Comparison of ENCODE assay signal across 30 cellular contexts in the genomic region with DNA sequence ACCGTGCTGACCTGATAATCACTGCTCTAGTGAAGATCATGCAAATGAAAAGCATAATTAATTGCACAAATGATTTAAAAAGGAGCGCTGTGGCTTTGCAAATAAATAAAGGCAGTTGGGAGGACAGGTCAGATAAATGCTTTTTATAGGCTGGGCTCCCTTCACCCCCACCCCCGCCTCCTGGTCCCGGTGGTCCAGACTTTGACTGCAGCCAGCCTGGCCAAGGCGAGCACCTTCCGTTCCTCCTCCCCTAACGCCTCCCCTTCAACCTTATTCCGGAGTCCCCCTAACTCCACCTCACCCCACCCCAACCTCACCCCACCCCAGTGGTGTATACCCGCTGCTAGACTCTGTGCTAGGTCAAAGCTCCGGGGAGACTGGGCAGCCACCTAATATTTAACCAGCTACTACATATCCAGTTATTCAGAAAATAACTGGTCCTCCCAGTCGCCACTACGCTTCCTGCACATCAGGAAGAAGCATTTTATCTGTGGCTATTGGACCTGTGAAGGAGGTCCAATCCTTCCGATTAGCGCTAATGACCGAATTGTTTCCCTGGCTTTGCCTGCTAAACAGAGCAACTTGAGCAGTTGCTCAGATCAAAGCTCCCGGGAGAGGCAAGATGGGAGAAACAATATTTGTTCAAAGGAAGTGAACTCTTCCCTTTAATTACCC. TPM values are rescaled to one million over a fixed set of nuclear protein-coding genes. Genes with fewer than 3 reads are reported as not detected.
DNase-seq lines count a peak whose midpoint lies in the region; ATAC-seq, FAIRE-seq and TF ChIP-seq lines count a peak whose summit lies in the region.
"Had no signal": no experiment of that assay in that cellular context is flagged by ENCODE, and none has a peak within 500 bp of the region (broad histone marks: within the 10 kb centered on the region; RNA-seq: fewer than 3 reads in every experiment).

No MANE protein-coding gene starts in this region.

- H3K9ac ChIP-seq in endothelial cell of umbilical vein (replicated peaks; ENCODE audit: extremely low read depth, insufficient read depth, low read length): no peak overlapping the region

- TF ChIP-seq POLR2A in endothelial cell of umbilical vein (IDR thresholded peaks at IDR 0.05; ENCODE audit: low read depth, low read length): no peak

- H3K27me3 Mint-ChIP-seq in GM23338 (ENCODE audit: insufficient read depth, low read depth, poor library complexity) (peaks cover 99% of the 10 kb centered on the region), nephron progenitor cell (ENCODE audit: low read depth, poor library complexity) (peaks cover 88% of the 10 kb centered on the region)

- peak overlapping the region; percentile 78 for H3K4me2 ChIP-seq in GM23338
- H3K4me2 ChIP-seq in endothelial cell of umbilical vein (ENCODE audit: insufficient read depth, low read length): no peak overlapping the region
- H3K4me2 ChIP-seq: PC-9 had no signal

- H3K9me3 Mint-ChIP-seq in GM23338 (peaks cover 5% of the 10 kb centered on the region; the same call in 1 of the 3 replicates), nephron progenitor cell (peaks cover 3% of the 10 kb centered on the region)
- H3K9me3 Mint-ChIP-seq: activated naive CD4-positive, alpha-beta T cell treated with anti-CD3 and anti-CD28 coated beads for 36 hours; activated T-cell treated with anti-CD3 and anti-CD28 coated beads, Interleukin-2, amount 50 U/mL, for 72 hours; T-helper 2 cell treated with Interferon-gamma antibody and Interleukin-4, amounts not matched to agents 5 μg/mL and 100 μg/mL, for 36 hours had no signal

- no peaks in the 10 kb centered on the region for H3K36me3 ChIP-seq in GM23338 (ENCODE audit: insufficient read depth)
- no peaks in the 10 kb centered on the region for H3K36me3 ChIP-seq in endothelial cell of umbilical vein (ENCODE audit: control insufficient read depth in 2 of 2, extremely low read depth in 1 of 2, insufficient read depth in 2 of 2, low read length in 2 of 2)
- H3K36me3 ChIP-seq: breast epithelium, heart left ventricle, thoracic aorta, uterus had no signal

- H3K4me1 Mint-ChIP-seq in GM23338 (peaks cover 72% of the 10 kb centered on the region), nephron progenitor cell (peaks cover 83% of the 10 kb centered on the region)

- POLR2A ChIA-PET in endothelial cell of umbilical vein (lab: Charles Lee): no interaction called here

- TF ChIP-seq CTCF in GM23338 (conservative IDR thresholded peaks at IDR 0.05; ENCODE audit: low read depth in 2 of 2) (no peak), endothelial cell of umbilical vein (IDR thresholded peaks at IDR 0.05; ENCODE audit: extremely low read depth in 1 of 2, insufficient read depth in 1 of 2, low read depth in 1 of 2, low read length in 2 of 2) (no peak), nephron progenitor cell (IDR thresholded peaks at IDR 0.05) (no peak)

- no peaks in the 10 kb centered on the region for H3K9me1 ChIP-seq in endothelial cell of umbilical vein (replicated peaks; ENCODE audit: control insufficient read depth, extremely low read depth, insufficient read depth, low read length)

- dilution Hi-C loops in endothelial cell of umbilical vein (cut with MboI; ENCODE audit: extremely low pct_ligation_motif_present, low sequenced_read_pairs): no loop called here

- intact Hi-C loops in endothelial cell of umbilical vein (cut with micrococcal nuclease): no loop called here

- H3K36me3 Mint-ChIP-seq in GM23338 (ENCODE audit: low read depth) (no peaks in the 10 kb centered on the region; the same call in 2 of the 3 replicates), nephron progenitor cell (ENCODE audit: low read depth) (no peaks in the 10 kb centered on the region)

- H3K4me1 ChIP-seq in GM23338 (ENCODE audit: insufficient read depth) (peaks cover 77% of the 10 kb centered on the region), endothelial cell of umbilical vein (ENCODE audit: control insufficient read depth, extremely low read depth, insufficient read depth, low read length) (peaks cover 24% of the 10 kb centered on the region)

- H3F3A ChIP-seq in GM23338 (replicated peaks; ENCODE audit: low read depth): peaks cover 68% of the 10 kb centered on the region

- ATAC-seq in GM23338 (no peak), GM21786 (IDR thresholded peaks at IDR 0.05; ENCODE audit: unreplicated experiment) (no peak), GM19452 (IDR thresholded peaks at IDR 0.05; ENCODE audit: unreplicated experiment) (no peak)
- ATAC-seq: activated T-cell treated with anti-CD3 and anti-CD28 coated beads, Interleukin-2, amount 50 U/mL, for 72 hours; heart left ventricle; left cardiac atrium; psoas muscle; stimulated activated naive CD8-positive, alpha-beta T cell treated with anti-CD3 and anti-CD28 coated beads, Interleukin-15, Interleukin-2, amounts not matched to agents 100 U/mL and 50 U/mL, for 24 hours had no signal

- DNase-seq in GM23338 (ENCODE audit: low spot score) (peak; percentile 57), NCI-H1930 (lab: John Stamatoyannopoulos, UW) (peak; percentile 33 to 53), endothelial cell of umbilical vein (ENCODE audit: low read depth, low spot score) (no peak), nephron progenitor cell (peak; percentile 17), cerebellum (ENCODE audit: low spot score) (no peak), NCI-H2171 (lab: John Stamatoyannopoulos, UW) (no peak)
- DNase-seq: activated CD4-positive, alpha-beta T cell treated with anti-CD3 and anti-CD28 coated beads for 4 hours; activated naive CD4-positive, alpha-beta T cell treated with anti-CD3 and anti-CD28 coated beads for 36 hours; activated T-cell treated with anti-CD3 and anti-CD28 coated beads, Interleukin-2, amount 50 U/mL, for 72 hours; C1 segment of cervical spinal cord; DND-41; effector CD8-positive, alpha-beta T cell; erythroblast; foreskin fibroblast; heart left ventricle; left cardiac atrium; mammary epithelial cell; NCI-H1092; NK-92 treated with Interleukin-12 subunit alpha and Interleukin-12 subunit beta, amount 100 ng/mL, for 24 hours; nucleus accumbens; PC-9; psoas muscle; SHP77; stimulated activated naive CD8-positive, alpha-beta T cell treated with anti-CD3 and anti-CD28 coated beads, Interleukin-15, Interleukin-2, amounts not matched to agents 100 U/mL and 50 U/mL, for 24 hours; uterus had no signal

- H3K27ac Mint-ChIP-seq in GM23338: no peak overlapping the region
- no peak overlapping the region for H3K27ac Mint-ChIP-seq in nephron progenitor cell
- H3K27ac Mint-ChIP-seq: activated naive CD4-positive, alpha-beta T cell treated with anti-CD3 and anti-CD28 coated beads for 36 hours; activated T-cell treated with anti-CD3 and anti-CD28 coated beads, Interleukin-2, amount 50 U/mL, for 72 hours; T-helper 2 cell treated with Interferon-gamma antibody and Interleukin-4, amounts not matched to agents 5 μg/mL and 100 μg/mL, for 36 hours had no signal

- H3K79me2 ChIP-seq in GM23338 (replicated peaks; ENCODE audit: insufficient read depth) (no peaks in the 10 kb centered on the region), endothelial cell of umbilical vein (ENCODE audit: control insufficient read depth, insufficient read depth, low read length) (no peaks in the 10 kb centered on the region)

- H3K4me3 ChIP-seq in GM23338: peak overlapping the region; percentile 49
- H3K4me3 ChIP-seq in endothelial cell of umbilical vein (replicated peaks in 1 of 3; ENCODE audit: insufficient read depth in 1 of 3, low read depth in 1 of 3, low read length in 3 of 3): no peak overlapping the region
- H3K4me3 ChIP-seq: breast epithelium, heart left ventricle, PC-9, psoas muscle, thoracic aorta, uterus had no signal

- H4K20me1 ChIP-seq in GM23338 (replicated peaks; ENCODE audit: insufficient read depth): peaks cover 24% of the 10 kb centered on the region
- no peaks in the 10 kb centered on the region for H4K20me1 ChIP-seq in endothelial cell of umbilical vein (replicated peaks; ENCODE audit: control insufficient read depth, extremely low read depth, insufficient read depth, low read length)

- no peak overlapping the region for H2AFZ ChIP-seq in GM23338
- H2AFZ ChIP-seq in endothelial cell of umbilical vein (ENCODE audit: low read depth, low read length): no peak overlapping the region
- H2AFZ ChIP-seq: PC-9 had no signal

- H3K4me3 Mint-ChIP-seq in GM23338 (peak overlapping the region; percentile 25; the same call in 1 of the 3 replicates), nephron progenitor cell (peak overlapping the region; percentile 82)
- H3K4me3 Mint-ChIP-seq: activated naive CD4-positive, alpha-beta T cell treated with anti-CD3 and anti-CD28 coated beads for 36 hours; T-helper 2 cell treated with Interferon-gamma antibody and Interleukin-4, amounts not matched to agents 5 μg/mL and 100 μg/mL, for 36 hours had no signal

- BruUV-seq in endothelial cell of umbilical vein (replicated peaks; lab: Mats Ljungman, UMichigan): no TSS peak

- CTCF ChIA-PET in endothelial cell of umbilical vein (lab: Charles Lee): interaction anchor here (0.8 kb wide), 1 partner anchor 10 kb away, joined by 4 read pairs; no protein-coding TSS in a partner anchor

- no peaks in the 10 kb centered on the region for H3K9me3 ChIP-seq in endothelial cell of umbilical vein (replicated peaks; ENCODE audit: control insufficient read depth, insufficient read depth, low read length)
- H3K9me3 ChIP-seq: breast epithelium, heart left ventricle, psoas muscle, thoracic aorta, uterus had no signal

- no peak for FAIRE-seq in endothelial cell of umbilical vein (lab: Jason Lieb, UNC)

- H3K27ac ChIP-seq in GM23338 (ENCODE audit: low read depth): no peak overlapping the region
- no peak overlapping the region for H3K27ac ChIP-seq in endothelial cell of umbilical vein (ENCODE audit: insufficient read depth, low read depth, low read length)
- H3K27ac ChIP-seq: breast epithelium, heart left ventricle, PC-9, psoas muscle, thoracic aorta, uterus had no signal

- peaks cover 97% of the 10 kb centered on the region for H3K27me3 ChIP-seq in GM23338 (ENCODE audit: insufficient read depth)
- peaks cover 94 to 96% of the 10 kb centered on the region in 2 experiments for H3K27me3 ChIP-seq in endothelial cell of umbilical vein (ENCODE audit: control insufficient read depth in 2 of 2, insufficient read depth in 2 of 2, low read length in 2 of 2)

- no peaks in the 10 kb centered on the region for H3K9me2 ChIP-seq in GM23338 (ENCODE audit: insufficient read depth)

TF ChIP-seq in endothelial cell of umbilical vein, 7 proteins besides CTCF, POLR2A, EP300 and RAD21 (continues in another document):
- no peak for TF ChIP-seq POLR2AphosphoS5 (IDR thresholded peaks at IDR 0.05; ENCODE audit: insufficient read depth, low read depth, low read length)

RNA-seq across cellular contexts. Expression of gene SP9, which starts 3.7 kb away (rescaled TPM):
- 0.12 and 0.49 TPM in 2 replicates for total RNA-seq in GM23338 (2014; rRNA removed; shearing (Covaris generic))
- polyA plus RNA-seq in GM23338 (2016; fragmentation: Nextera tagmentation; extraction: Ambion mirVana) (0.14 TPM in 1 of 2 replicates, not detected in the other), endothelial cell of umbilical vein (not detected in 2 replicates)
- total RNA-seq in endothelial cell of umbilical vein (not detected in 2 replicates), cerebellum (0.09 TPM)
- not detected in 2 replicates for polyA plus RNA-seq in endothelial cell of umbilical vein (2011; cell fraction: cytosol; rRNA removed)
- polyA plus RNA-seq in endothelial cell of umbilical vein (2011; cell fraction: nucleus; rRNA removed): not detected in 2 replicates
- not detected in 2 replicates for polyA plus RNA-seq in endothelial cell of umbilical vein (2012)
- not detected in 2 replicates for polyA minus RNA-seq in endothelial cell of umbilical vein
- polyA minus RNA-seq in endothelial cell of umbilical vein (2011; cell fraction: cytosol; rRNA and poly(A)+ RNA removed): not detected
- not detected in 2 replicates for polyA minus RNA-seq in endothelial cell of umbilical vein (2011; cell fraction: nucleus; rRNA and poly(A)+ RNA removed)
- total RNA-seq: activated naive CD4-positive, alpha-beta T cell treated with anti-CD3 and anti-CD28 coated beads for 36 hours; activated T-cell treated with anti-CD3 and anti-CD28 coated beads, Interleukin-2, amount 50 U/mL, for 72 hours; left cardiac atrium; PC-9; thoracic aorta; uterus had no signal
- polyA plus RNA-seq: heart left ventricle, mammary epithelial cell had no signal

Comparison
In these comparisons a context has a peak if more than half of its experiments do, and no peak if none do; other contexts are left out.
1. DNase-seq: peak in GM23338 (single experiment), NCI-H1930 (2 of 2) and nephron progenitor cell (single experiment); none in endothelial cell of umbilical vein (single experiment), cerebellum (single experiment) and NCI-H2171 (single experiment).